In genomic region chr9:135590486-135591079, GRCh38 we compare ENCODE assay signal across 27 cellular contexts. TPM values are rescaled to one million over a fixed set of nuclear protein-coding genes. Genes with fewer than 3 reads are reported as not detected.
"Had no signal": no experiment of that assay in that cellular context is flagged by ENCODE, and none has a peak within 500 bp of the region (broad histone marks: within the 10 kb centered on the region; RNA-seq: fewer than 3 reads in every experiment).

No MANE protein-coding gene starts in this region.

- DNase-seq: activated CD4-positive, alpha-beta T cell treated with anti-CD3 and anti-CD28 coated beads for 4 hours; activated CD4-positive, alpha-beta T cell treated with anti-CD3 and anti-CD28 coated beads, Interleukin-2, amount 50 U/mL, for 48 hours; activated effector memory CD4-positive, alpha-beta T cell treated with anti-CD3 and anti-CD28 coated beads, Interleukin-2, amount 50 U/mL, for 16 hours; activated T-cell treated with anti-CD3 and anti-CD28 coated beads, Interleukin-2, amount 50 U/mL, for 72 hours; amygdala; effector CD4-positive, alpha-beta T cell; erythroblast; foreskin fibroblast; immature natural killer cell; kidney glomerular epithelial cell; left ventricle myocardium inferior; mammary epithelial cell; stimulated activated CD4-positive, alpha-beta T cell treated with anti-CD3 and anti-CD28 coated beads, Interleukin-4, amount 100 ng/mL, for 1 hour; stimulated activated naive CD4-positive, alpha-beta T cell treated with Interleukin-2 at 50 U/mL for 16 hours; T-helper 9 cell; thyroid gland had no signal

- H3K36me3 Mint-ChIP-seq: activated naive CD4-positive, alpha-beta T cell treated with anti-CD3 and anti-CD28 coated beads, Interleukin-2, amount 10 ng/mL, durations not matched to agents 7 days and 5 days; immature natural killer cell; mesothelial cell of epicardium; WTC11 had no signal

- H3K9me3 Mint-ChIP-seq: activated naive CD4-positive, alpha-beta T cell treated with anti-CD3 and anti-CD28 coated beads, Interleukin-2, amount 10 ng/mL, durations not matched to agents 7 days and 5 days; activated T-cell treated with anti-CD3 and anti-CD28 coated beads, Interleukin-2, amount 50 U/mL, for 72 hours; immature natural killer cell had no signal

- H3K4me1 Mint-ChIP-seq: activated naive CD4-positive, alpha-beta T cell treated with anti-CD3 and anti-CD28 coated beads, Interleukin-2, amount 10 ng/mL, durations not matched to agents 7 days and 5 days; immature natural killer cell; mesothelial cell of epicardium; nephron; WTC11 had no signal

- ATAC-seq: activated T-cell treated with anti-CD3 and anti-CD28 coated beads, Interleukin-2, amount 50 U/mL, for 72 hours; WTC11 had no signal

- H3K4me3 Mint-ChIP-seq: activated naive CD4-positive, alpha-beta T cell treated with anti-CD3 and anti-CD28 coated beads, Interleukin-2, amount 10 ng/mL, durations not matched to agents 7 days and 5 days; activated T-cell treated with anti-CD3 and anti-CD28 coated beads, Interleukin-2, amount 50 U/mL, for 72 hours; immature natural killer cell; mesothelial cell of epicardium; nephron; WTC11 had no signal

- H3K27ac Mint-ChIP-seq: activated naive CD4-positive, alpha-beta T cell treated with anti-CD3 and anti-CD28 coated beads, Interleukin-2, amount 10 ng/mL, durations not matched to agents 7 days and 5 days; activated T-cell treated with anti-CD3 and anti-CD28 coated beads, Interleukin-2, amount 50 U/mL, for 72 hours; nephron; WTC11 had no signal

RNA-seq across cellular contexts. Expression of gene PAEP, which starts 29.0 kb away (rescaled TPM):
- total RNA-seq: activated T-cell treated with anti-CD3 and anti-CD28 coated beads, Interleukin-2, amount 50 U/mL, for 72 hours; cerebellum; fibroblast of lung; glomerular endothelial cell; hepatocyte; left ventricle myocardium inferior; mammary epithelial cell; mesothelial cell of epicardium; subcutaneous adipose tissue; T-helper 1 cell treated with Interleukin-12 subunit alpha and Interleukin-12 subunit beta and Interleukin-4 antibody, amounts not matched to agents 30 ng/mL and 1 ng/mL, for 36 hours; thyroid gland; ureter; WTC11 had no signal

RNA-seq across cellular contexts. Expression of gene OBP2A, which starts 44.7 kb away (rescaled TPM):
- total RNA-seq: activated T-cell treated with anti-CD3 and anti-CD28 coated beads, Interleukin-2, amount 50 U/mL, for 72 hours; cerebellum; fibroblast of lung; glomerular endothelial cell; hepatocyte; left ventricle myocardium inferior; mammary epithelial cell; mesothelial cell of epicardium; subcutaneous adipose tissue; T-helper 1 cell treated with Interleukin-12 subunit alpha and Interleukin-12 subunit beta and Interleukin-4 antibody, amounts not matched to agents 30 ng/mL and 1 ng/mL, for 36 hours; thyroid gland; ureter; WTC11 had no signal

RNA-seq across cellular contexts. Expression of gene GLT6D1, which starts 48.8 kb away (rescaled TPM):
- total RNA-seq: activated T-cell treated with anti-CD3 and anti-CD28 coated beads, Interleukin-2, amount 50 U/mL, for 72 hours; cerebellum; fibroblast of lung; glomerular endothelial cell; left ventricle myocardium inferior; mammary epithelial cell; mesothelial cell of epicardium; subcutaneous adipose tissue; T-helper 1 cell treated with Interleukin-12 subunit alpha and Interleukin-12 subunit beta and Interleukin-4 antibody, amounts not matched to agents 30 ng/mL and 1 ng/mL, for 36 hours; thyroid gland; ureter had no signal
